1 cellular context compared by ENCODE assay signal in the genomic region with DNA sequence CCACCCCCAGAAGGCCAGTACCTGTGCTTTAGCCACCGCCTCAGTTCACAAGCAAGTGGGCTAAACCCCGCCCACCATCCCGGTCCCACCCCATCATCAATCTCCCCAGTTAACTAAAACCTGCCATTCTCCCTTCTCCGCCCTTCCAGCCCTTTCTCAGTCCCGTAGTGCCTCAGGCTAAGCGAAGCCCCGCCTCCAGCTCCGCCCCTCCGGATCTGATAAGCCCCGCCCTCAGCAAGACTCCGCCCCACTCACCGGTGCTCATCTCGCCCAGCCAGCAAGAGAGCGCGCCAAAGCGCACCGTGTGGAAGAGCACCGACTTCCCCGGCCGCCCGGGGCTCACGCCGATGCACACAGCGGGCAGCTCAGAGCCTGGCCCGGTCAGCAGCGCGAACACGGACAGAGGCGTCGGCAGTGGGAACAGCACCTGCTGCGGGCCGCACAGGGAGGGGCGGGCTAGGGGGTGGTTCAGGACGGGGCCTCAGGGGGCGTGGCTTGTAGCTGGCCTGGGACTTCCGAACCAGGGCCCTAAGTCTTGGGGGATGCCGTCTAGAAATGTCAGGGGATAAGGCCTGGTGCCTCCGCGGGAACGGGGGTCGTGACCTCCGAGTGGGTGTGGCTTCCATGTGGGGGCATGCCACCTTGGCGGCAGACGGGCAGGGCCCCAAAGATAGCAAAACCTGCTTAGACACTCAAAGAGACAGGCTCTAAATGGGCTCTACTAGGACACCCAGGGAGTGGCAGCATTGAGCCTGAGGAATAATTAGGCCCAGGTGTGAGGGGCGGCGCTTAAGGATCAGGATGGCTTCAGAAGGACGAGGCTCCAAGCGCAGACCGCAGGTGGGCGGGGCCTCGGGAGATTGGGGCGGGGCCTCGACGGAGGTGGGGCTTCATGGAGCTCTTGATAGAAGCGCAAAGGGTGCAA.
TF ChIP-seq lines count a peak whose summit lies in the region.

No MANE protein-coding gene starts in this region.

TF ChIP-seq in K562, 482 proteins besides CTCF, POLR2A, EP300 and RAD21 (continued from another document and continues in another):
- TF ChIP-seq, protein P1, sequence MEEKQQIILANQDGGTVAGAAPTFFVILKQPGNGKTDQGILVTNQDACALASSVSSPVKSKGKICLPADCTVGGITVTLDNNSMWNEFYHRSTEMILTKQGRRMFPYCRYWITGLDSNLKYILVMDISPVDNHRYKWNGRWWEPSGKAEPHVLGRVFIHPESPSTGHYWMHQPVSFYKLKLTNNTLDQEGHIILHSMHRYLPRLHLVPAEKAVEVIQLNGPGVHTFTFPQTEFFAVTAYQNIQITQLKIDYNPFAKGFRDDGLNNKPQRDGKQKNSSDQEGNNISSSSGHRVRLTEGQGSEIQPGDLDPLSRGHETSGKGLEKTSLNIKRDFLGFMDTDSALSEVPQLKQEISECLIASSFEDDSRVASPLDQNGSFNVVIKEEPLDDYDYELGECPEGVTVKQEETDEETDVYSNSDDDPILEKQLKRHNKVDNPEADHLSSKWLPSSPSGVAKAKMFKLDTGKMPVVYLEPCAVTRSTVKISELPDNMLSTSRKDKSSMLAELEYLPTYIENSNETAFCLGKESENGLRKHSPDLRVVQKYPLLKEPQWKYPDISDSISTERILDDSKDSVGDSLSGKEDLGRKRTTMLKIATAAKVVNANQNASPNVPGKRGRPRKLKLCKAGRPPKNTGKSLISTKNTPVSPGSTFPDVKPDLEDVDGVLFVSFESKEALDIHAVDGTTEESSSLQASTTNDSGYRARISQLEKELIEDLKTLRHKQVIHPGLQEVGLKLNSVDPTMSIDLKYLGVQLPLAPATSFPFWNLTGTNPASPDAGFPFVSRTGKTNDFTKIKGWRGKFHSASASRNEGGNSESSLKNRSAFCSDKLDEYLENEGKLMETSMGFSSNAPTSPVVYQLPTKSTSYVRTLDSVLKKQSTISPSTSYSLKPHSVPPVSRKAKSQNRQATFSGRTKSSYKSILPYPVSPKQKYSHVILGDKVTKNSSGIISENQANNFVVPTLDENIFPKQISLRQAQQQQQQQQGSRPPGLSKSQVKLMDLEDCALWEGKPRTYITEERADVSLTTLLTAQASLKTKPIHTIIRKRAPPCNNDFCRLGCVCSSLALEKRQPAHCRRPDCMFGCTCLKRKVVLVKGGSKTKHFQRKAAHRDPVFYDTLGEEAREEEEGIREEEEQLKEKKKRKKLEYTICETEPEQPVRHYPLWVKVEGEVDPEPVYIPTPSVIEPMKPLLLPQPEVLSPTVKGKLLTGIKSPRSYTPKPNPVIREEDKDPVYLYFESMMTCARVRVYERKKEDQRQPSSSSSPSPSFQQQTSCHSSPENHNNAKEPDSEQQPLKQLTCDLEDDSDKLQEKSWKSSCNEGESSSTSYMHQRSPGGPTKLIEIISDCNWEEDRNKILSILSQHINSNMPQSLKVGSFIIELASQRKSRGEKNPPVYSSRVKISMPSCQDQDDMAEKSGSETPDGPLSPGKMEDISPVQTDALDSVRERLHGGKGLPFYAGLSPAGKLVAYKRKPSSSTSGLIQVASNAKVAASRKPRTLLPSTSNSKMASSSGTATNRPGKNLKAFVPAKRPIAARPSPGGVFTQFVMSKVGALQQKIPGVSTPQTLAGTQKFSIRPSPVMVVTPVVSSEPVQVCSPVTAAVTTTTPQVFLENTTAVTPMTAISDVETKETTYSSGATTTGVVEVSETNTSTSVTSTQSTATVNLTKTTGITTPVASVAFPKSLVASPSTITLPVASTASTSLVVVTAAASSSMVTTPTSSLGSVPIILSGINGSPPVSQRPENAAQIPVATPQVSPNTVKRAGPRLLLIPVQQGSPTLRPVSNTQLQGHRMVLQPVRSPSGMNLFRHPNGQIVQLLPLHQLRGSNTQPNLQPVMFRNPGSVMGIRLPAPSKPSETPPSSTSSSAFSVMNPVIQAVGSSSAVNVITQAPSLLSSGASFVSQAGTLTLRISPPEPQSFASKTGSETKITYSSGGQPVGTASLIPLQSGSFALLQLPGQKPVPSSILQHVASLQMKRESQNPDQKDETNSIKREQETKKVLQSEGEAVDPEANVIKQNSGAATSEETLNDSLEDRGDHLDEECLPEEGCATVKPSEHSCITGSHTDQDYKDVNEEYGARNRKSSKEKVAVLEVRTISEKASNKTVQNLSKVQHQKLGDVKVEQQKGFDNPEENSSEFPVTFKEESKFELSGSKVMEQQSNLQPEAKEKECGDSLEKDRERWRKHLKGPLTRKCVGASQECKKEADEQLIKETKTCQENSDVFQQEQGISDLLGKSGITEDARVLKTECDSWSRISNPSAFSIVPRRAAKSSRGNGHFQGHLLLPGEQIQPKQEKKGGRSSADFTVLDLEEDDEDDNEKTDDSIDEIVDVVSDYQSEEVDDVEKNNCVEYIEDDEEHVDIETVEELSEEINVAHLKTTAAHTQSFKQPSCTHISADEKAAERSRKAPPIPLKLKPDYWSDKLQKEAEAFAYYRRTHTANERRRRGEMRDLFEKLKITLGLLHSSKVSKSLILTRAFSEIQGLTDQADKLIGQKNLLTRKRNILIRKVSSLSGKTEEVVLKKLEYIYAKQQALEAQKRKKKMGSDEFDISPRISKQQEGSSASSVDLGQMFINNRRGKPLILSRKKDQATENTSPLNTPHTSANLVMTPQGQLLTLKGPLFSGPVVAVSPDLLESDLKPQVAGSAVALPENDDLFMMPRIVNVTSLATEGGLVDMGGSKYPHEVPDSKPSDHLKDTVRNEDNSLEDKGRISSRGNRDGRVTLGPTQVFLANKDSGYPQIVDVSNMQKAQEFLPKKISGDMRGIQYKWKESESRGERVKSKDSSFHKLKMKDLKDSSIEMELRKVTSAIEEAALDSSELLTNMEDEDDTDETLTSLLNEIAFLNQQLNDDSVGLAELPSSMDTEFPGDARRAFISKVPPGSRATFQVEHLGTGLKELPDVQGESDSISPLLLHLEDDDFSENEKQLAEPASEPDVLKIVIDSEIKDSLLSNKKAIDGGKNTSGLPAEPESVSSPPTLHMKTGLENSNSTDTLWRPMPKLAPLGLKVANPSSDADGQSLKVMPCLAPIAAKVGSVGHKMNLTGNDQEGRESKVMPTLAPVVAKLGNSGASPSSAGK (IDR thresholded peaks at IDR 0.05), result peak; percentile 86
- TF ChIP-seq HDAC8 (tag; IDR thresholded peaks at IDR 0.05), result no peak
- no peak for TF ChIP-seq POLR2AphosphoS2 (IDR thresholded peaks at IDR 0.05; ENCODE audit: low read length)
- TF ChIP-seq, protein P2, sequence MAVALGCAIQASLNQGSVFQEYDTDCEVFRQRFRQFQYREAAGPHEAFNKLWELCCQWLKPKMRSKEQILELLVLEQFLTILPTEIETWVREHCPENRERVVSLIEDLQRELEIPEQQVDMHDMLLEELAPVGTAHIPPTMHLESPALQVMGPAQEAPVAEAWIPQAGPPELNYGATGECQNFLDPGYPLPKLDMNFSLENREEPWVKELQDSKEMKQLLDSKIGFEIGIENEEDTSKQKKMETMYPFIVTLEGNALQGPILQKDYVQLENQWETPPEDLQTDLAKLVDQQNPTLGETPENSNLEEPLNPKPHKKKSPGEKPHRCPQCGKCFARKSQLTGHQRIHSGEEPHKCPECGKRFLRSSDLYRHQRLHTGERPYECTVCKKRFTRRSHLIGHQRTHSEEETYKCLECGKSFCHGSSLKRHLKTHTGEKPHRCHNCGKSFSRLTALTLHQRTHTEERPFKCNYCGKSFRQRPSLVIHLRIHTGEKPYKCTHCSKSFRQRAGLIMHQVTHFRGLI (CRISPR knock-in tag; IDR thresholded peaks at IDR 0.05), result no peak
- TF ChIP-seq, protein P3, sequence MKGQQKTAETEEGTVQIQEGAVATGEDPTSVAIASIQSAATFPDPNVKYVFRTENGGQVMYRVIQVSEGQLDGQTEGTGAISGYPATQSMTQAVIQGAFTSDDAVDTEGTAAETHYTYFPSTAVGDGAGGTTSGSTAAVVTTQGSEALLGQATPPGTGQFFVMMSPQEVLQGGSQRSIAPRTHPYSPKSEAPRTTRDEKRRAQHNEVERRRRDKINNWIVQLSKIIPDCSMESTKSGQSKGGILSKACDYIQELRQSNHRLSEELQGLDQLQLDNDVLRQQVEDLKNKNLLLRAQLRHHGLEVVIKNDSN (CRISPR knock-in tag; IDR thresholded peaks at IDR 0.05), result peak; percentile 35; the same call in 1 of the 2 replicates
- 0 out of 2 replicates have a peak, but pooled peaks have one; percentile 50 for TF ChIP-seq ZNF12 (CRISPR knock-in tag; IDR thresholded peaks at IDR 0.05)
- TF ChIP-seq, protein P4, sequence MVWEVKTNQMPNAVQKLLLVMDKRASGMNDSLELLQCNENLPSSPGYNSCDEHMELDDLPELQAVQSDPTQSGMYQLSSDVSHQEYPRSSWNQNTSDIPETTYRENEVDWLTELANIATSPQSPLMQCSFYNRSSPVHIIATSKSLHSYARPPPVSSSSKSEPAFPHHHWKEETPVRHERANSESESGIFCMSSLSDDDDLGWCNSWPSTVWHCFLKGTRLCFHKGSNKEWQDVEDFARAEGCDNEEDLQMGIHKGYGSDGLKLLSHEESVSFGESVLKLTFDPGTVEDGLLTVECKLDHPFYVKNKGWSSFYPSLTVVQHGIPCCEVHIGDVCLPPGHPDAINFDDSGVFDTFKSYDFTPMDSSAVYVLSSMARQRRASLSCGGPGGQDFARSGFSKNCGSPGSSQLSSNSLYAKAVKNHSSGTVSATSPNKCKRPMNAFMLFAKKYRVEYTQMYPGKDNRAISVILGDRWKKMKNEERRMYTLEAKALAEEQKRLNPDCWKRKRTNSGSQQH (CRISPR knock-in tag; IDR thresholded peaks at IDR 0.05), result peak; percentile 10; the same call in 1 of the 2 replicates
- peak in 1 of 2 experiments; percentile 75; a peak in 2 of 4 replicates for TF ChIP-seq HDAC1 (IDR thresholded peaks at IDR 0.05)
- TF ChIP-seq, protein P5, sequence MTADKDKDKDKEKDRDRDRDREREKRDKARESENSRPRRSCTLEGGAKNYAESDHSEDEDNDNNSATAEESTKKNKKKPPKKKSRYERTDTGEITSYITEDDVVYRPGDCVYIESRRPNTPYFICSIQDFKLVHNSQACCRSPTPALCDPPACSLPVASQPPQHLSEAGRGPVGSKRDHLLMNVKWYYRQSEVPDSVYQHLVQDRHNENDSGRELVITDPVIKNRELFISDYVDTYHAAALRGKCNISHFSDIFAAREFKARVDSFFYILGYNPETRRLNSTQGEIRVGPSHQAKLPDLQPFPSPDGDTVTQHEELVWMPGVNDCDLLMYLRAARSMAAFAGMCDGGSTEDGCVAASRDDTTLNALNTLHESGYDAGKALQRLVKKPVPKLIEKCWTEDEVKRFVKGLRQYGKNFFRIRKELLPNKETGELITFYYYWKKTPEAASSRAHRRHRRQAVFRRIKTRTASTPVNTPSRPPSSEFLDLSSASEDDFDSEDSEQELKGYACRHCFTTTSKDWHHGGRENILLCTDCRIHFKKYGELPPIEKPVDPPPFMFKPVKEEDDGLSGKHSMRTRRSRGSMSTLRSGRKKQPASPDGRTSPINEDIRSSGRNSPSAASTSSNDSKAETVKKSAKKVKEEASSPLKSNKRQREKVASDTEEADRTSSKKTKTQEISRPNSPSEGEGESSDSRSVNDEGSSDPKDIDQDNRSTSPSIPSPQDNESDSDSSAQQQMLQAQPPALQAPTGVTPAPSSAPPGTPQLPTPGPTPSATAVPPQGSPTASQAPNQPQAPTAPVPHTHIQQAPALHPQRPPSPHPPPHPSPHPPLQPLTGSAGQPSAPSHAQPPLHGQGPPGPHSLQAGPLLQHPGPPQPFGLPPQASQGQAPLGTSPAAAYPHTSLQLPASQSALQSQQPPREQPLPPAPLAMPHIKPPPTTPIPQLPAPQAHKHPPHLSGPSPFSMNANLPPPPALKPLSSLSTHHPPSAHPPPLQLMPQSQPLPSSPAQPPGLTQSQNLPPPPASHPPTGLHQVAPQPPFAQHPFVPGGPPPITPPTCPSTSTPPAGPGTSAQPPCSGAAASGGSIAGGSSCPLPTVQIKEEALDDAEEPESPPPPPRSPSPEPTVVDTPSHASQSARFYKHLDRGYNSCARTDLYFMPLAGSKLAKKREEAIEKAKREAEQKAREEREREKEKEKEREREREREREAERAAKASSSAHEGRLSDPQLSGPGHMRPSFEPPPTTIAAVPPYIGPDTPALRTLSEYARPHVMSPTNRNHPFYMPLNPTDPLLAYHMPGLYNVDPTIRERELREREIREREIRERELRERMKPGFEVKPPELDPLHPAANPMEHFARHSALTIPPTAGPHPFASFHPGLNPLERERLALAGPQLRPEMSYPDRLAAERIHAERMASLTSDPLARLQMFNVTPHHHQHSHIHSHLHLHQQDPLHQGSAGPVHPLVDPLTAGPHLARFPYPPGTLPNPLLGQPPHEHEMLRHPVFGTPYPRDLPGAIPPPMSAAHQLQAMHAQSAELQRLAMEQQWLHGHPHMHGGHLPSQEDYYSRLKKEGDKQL (CRISPR knock-in tag; IDR thresholded peaks at IDR 0.05; ENCODE audit: borderline replicate concordance), result no peak
- TF ChIP-seq ZNF311 (CRISPR knock-in tag; IDR thresholded peaks at IDR 0.05), result no peak
- TF ChIP-seq KDM2B (CRISPR knock-in tag; IDR thresholded peaks at IDR 0.05), result no peak
- TF ChIP-seq OTX1 (CRISPR knock-in tag; IDR thresholded peaks at IDR 0.05), result no peak
- no peak for TF ChIP-seq RFX5 (IDR thresholded peaks at IDR 0.05; ENCODE audit: low read depth, low read length)
- no peak for TF ChIP-seq BDP1 (IDR thresholded peaks at IDR 0.05; ENCODE audit: insufficient read depth, insufficient read length)
- TF ChIP-seq TEAD1 (CRISPR knock-in tag; IDR thresholded peaks at IDR 0.05), result peak in 1 of 2 experiments; percentile 64; a peak in 1 of 4 replicates
- no peak for TF ChIP-seq MYC (IDR thresholded peaks at IDR 0.05; ENCODE audit: low read depth, low read length)
- no peak for TF ChIP-seq MYC (CRISPR knock-in tag; IDR thresholded peaks at IDR 0.05; ENCODE audit: borderline replicate concordance, low read depth)
- no peak for TF ChIP-seq SRSF1 (IDR thresholded peaks at IDR 0.05; ENCODE audit: low read depth, low read length)
- TF ChIP-seq BRF1 (IDR thresholded peaks at IDR 0.05; ENCODE audit: borderline replicate concordance, extremely low read depth, insufficient read length), result no peak
- TF ChIP-seq LEF1 (IDR thresholded peaks at IDR 0.05), result no peak
- TF ChIP-seq, protein P6, sequence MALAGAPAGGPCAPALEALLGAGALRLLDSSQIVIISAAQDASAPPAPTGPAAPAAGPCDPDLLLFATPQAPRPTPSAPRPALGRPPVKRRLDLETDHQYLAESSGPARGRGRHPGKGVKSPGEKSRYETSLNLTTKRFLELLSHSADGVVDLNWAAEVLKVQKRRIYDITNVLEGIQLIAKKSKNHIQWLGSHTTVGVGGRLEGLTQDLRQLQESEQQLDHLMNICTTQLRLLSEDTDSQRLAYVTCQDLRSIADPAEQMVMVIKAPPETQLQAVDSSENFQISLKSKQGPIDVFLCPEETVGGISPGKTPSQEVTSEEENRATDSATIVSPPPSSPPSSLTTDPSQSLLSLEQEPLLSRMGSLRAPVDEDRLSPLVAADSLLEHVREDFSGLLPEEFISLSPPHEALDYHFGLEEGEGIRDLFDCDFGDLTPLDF (CRISPR knock-in tag; IDR thresholded peaks at IDR 0.05), result peak; percentile 89
- no peak for TF ChIP-seq NCOA4 (IDR thresholded peaks at IDR 0.05; ENCODE audit: partially characterized antibody)
- TF ChIP-seq, protein P7, sequence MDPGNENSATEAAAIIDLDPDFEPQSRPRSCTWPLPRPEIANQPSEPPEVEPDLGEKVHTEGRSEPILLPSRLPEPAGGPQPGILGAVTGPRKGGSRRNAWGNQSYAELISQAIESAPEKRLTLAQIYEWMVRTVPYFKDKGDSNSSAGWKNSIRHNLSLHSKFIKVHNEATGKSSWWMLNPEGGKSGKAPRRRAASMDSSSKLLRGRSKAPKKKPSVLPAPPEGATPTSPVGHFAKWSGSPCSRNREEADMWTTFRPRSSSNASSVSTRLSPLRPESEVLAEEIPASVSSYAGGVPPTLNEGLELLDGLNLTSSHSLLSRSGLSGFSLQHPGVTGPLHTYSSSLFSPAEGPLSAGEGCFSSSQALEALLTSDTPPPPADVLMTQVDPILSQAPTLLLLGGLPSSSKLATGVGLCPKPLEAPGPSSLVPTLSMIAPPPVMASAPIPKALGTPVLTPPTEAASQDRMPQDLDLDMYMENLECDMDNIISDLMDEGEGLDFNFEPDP (CRISPR knock-in tag; IDR thresholded peaks at IDR 0.05), result no peak
- no peak for TF ChIP-seq SMAD3 (CRISPR knock-in tag; conservative IDR thresholded peaks at IDR 0.05)
- no peak for TF ChIP-seq FOXK1 (CRISPR knock-in tag; IDR thresholded peaks at IDR 0.05; ENCODE audit: borderline replicate concordance)
- TF ChIP-seq GTF2F1 (IDR thresholded peaks at IDR 0.05; ENCODE audit: low read depth, low read length), result no peak
- peak; percentile 62 for TF ChIP-seq CXXC5 (CRISPR knock-in tag; IDR thresholded peaks at IDR 0.05)
